In genomic region chr6:56789879-56790278, GRCh38 we compare ENCODE assay signal across 23 cellular contexts.
A peak's percentile ranks its signal among the peaks of the same experiment; 100 is the strongest.
DNase-seq lines count a peak whose midpoint lies in the region; ATAC-seq, FAIRE-seq and TF ChIP-seq lines count a peak whose summit lies in the region.
"Had no signal": no experiment of that assay in that cellular context is flagged by ENCODE, and none has a peak within 500 bp of the region (broad histone marks: within the 10 kb centered on the region; RNA-seq: fewer than 3 reads in every experiment).

No MANE protein-coding gene starts in this region.

- TF ChIP-seq CTCF in MCF 10A (IDR thresholded peaks at IDR 0.05; ENCODE audit: unreplicated experiment) (no peak), breast epithelium (IDR thresholded peaks at IDR 0.05) (no peak), mammary epithelial cell (conservative IDR thresholded peaks at IDR 0.05 in 1 of 2, IDR thresholded peaks at IDR 0.05 in 1 of 2; ENCODE audit: extremely low read depth in 1 of 2, insufficient read depth in 1 of 2, low read depth in 1 of 2, low read length in 2 of 2) (no peak), keratinocyte (optimal IDR thresholded peaks at IDR 0.05 in 1 of 3, IDR thresholded peaks at IDR 0.05 in 1 of 3, conservative IDR thresholded peaks at IDR 0.05 in 1 of 3; ENCODE audit: extremely low read depth in 1 of 3, insufficient read depth in 2 of 3, low read length in 3 of 3) (no peak), upper lobe of right lung (IDR thresholded peaks at IDR 0.05) (no peak)

- ATAC-seq in upper lobe of right lung, result no peak
- ATAC-seq in T-cell (replicated peaks in 1 of 4), result no peak
- ATAC-seq: Right ventricle myocardium inferior had no signal

- intact Hi-C loops in MCF 10A (cut with micrococcal nuclease), result no loop called here
- intact Hi-C loops in breast epithelium (cut with DNase I; ENCODE audit: low total_unique reads), result no loop called here
- intact Hi-C loops in mammary epithelial cell (cut with micrococcal nuclease), result no loop called here
- intact Hi-C loops in upper lobe of right lung (cut with DNase I), result no loop called here

- TF ChIP-seq POLR2A in breast epithelium (IDR thresholded peaks at IDR 0.05), result no peak

- no peaks in the 10 kb centered on the region for H3K36me3 Mint-ChIP-seq in MCF 10A (ENCODE audit: insufficient read depth, unreplicated experiment)
- H3K36me3 Mint-ChIP-seq in T-cell, result no peaks in the 10 kb centered on the region
- H3K36me3 Mint-ChIP-seq: CD4-positive, alpha-beta memory T cell had no signal

- H3K9ac ChIP-seq in mammary epithelial cell (ENCODE audit: insufficient read depth, low read length), result peak overlapping the region; percentile 12
- H3K9ac ChIP-seq in keratinocyte (ENCODE audit: control insufficient read depth, extremely low read depth, insufficient read depth, low read length), result peak overlapping the region; percentile 19
- no peak overlapping the region for H3K9ac ChIP-seq in subcutaneous abdominal adipose tissue (ENCODE audit: low read length in 5 of 5)

- BruUV-seq in MCF 10A (replicated peaks; lab: Mats Ljungman, UMichigan) (no TSS peak), mammary epithelial cell (replicated peaks; lab: Mats Ljungman, UMichigan) (no TSS peak)

- H4K20me1 ChIP-seq in mammary epithelial cell (ENCODE audit: insufficient read depth, low read length) (no peaks in the 10 kb centered on the region), keratinocyte (ENCODE audit: control insufficient read depth, extremely low read depth, insufficient read depth, low read length) (no peaks in the 10 kb centered on the region)

- H3K27ac ChIP-seq in breast epithelium (no peak overlapping the region), mammary epithelial cell (ENCODE audit: insufficient read depth, low read depth, low read length) (peak overlapping the region; percentile 69), keratinocyte (ENCODE audit: control insufficient read depth, insufficient read depth, low read length) (peak overlapping the region; percentile 63), subcutaneous abdominal adipose tissue (ENCODE audit: low read depth, low read length) (peak overlapping the region; percentile 12), upper lobe of right lung (no peak overlapping the region)
- H3K27ac ChIP-seq: 22Rv1, PC-9 had no signal

- H3K27me3 ChIP-seq in breast epithelium (no peaks in the 10 kb centered on the region), mammary epithelial cell (ENCODE audit: insufficient read depth, low read length) (no peaks in the 10 kb centered on the region), keratinocyte (ENCODE audit: control insufficient read depth, extremely low read depth, insufficient read depth, low read length) (no peaks in the 10 kb centered on the region), subcutaneous abdominal adipose tissue (ENCODE audit: control insufficient read depth in 5 of 5, insufficient read depth in 4 of 5, low read length in 5 of 5) (no peaks in the 10 kb centered on the region), upper lobe of right lung (no peaks in the 10 kb centered on the region)

- H3K4me3 ChIP-seq in breast epithelium, result no peak overlapping the region
- no peak overlapping the region for H3K4me3 ChIP-seq in mammary epithelial cell (replicated peaks in 1 of 3; ENCODE audit: insufficient read depth in 1 of 3, low read depth in 2 of 3, low read length in 3 of 3)
- no peak overlapping the region for H3K4me3 ChIP-seq in keratinocyte (ENCODE audit: control insufficient read depth in 2 of 3, extremely low read depth in 1 of 3, insufficient read depth in 2 of 3, low read depth in 1 of 3, low read length in 3 of 3)
- H3K4me3 ChIP-seq in subcutaneous abdominal adipose tissue (ENCODE audit: low read depth in 1 of 5, low read length in 5 of 5), result no peak overlapping the region
- H3K4me3 ChIP-seq in upper lobe of right lung, result no peak overlapping the region
- H3K4me3 ChIP-seq: PC-9 had no signal

- dilution Hi-C loops in mammary epithelial cell (cut with HindIII; ENCODE audit: low sequenced_read_pairs) (no loop called here), keratinocyte (cut with MboI; ENCODE audit: extremely low pct_ligation_motif_present, low sequenced_read_pairs) (no loop called here)

- H3K4me1 ChIP-seq in breast epithelium (no peaks in the 10 kb centered on the region), mammary epithelial cell (ENCODE audit: insufficient read depth, low read length) (peaks cover 28% of the 10 kb centered on the region), keratinocyte (ENCODE audit: control insufficient read depth, extremely low read depth, insufficient read depth, low read length) (peaks cover 20% of the 10 kb centered on the region), subcutaneous abdominal adipose tissue (ENCODE audit: control insufficient read depth in 5 of 5, insufficient read depth in 5 of 5, low read length in 5 of 5) (peaks cover 0 to 35% (median 18%) of the 10 kb centered on the region in 5 donors), upper lobe of right lung (peaks cover 5% of the 10 kb centered on the region)

- in situ Hi-C loops in mammary epithelial cell (cut with MboI; ENCODE audit: low sequenced_read_pairs in 2 of 2), result no loop called here

- no peak overlapping the region for H2AFZ ChIP-seq in mammary epithelial cell (ENCODE audit: low read depth, low read length)
- H2AFZ ChIP-seq in keratinocyte (ENCODE audit: control insufficient read depth, low read length), result peak overlapping the region; percentile 27
- H2AFZ ChIP-seq: PC-9 had no signal

- DNase-seq in MCF 10A (ENCODE audit: unreplicated experiment) (no peak), breast epithelium (ENCODE audit: low spot score in 2 of 2) (no peak), mammary epithelial cell (peak; percentile 94), keratinocyte (ENCODE audit: low read depth, low spot score) (no peak), upper lobe of right lung (no peak), T-cell (no peak), mesenteric fat pad (ENCODE audit: low spot score) (no peak)
- DNase-seq: CD4-positive, alpha-beta memory T cell; DND-41; GF-D8; H7; IMR-90; Kasumi-1; NCI-H1105 treated with DMSO at 0.1 percent for 48 hours; NCI-H1694 treated with DMSO at 0.1 percent for 48 hours; NCI-H2107; NCI-H2227 treated with DMSO at 0.1 percent for 48 hours; NCI-H524 treated with DMSO at 0.1 percent for 48 hours; NK-92 treated with Interleukin-12 subunit alpha and Interleukin-12 subunit beta, amount 100 ng/mL, for 24 hours; PC-9 had no signal

- H3K79me2 ChIP-seq in mammary epithelial cell (ENCODE audit: insufficient read depth, low read length), result peaks cover 28% of the 10 kb centered on the region
- no peaks in the 10 kb centered on the region for H3K79me2 ChIP-seq in keratinocyte (ENCODE audit: control insufficient read depth, insufficient read depth, low read length)

- no peak overlapping the region for H3K4me3 Mint-ChIP-seq in MCF 10A (ENCODE audit: unreplicated experiment)
- H3K4me3 Mint-ChIP-seq in T-cell, result no peak overlapping the region
- H3K4me3 Mint-ChIP-seq: CD4-positive, alpha-beta memory T cell had no signal

- H3K27me3 Mint-ChIP-seq in MCF 10A (ENCODE audit: insufficient read depth, unreplicated experiment) (no peaks in the 10 kb centered on the region), T-cell (peaks cover 9 to 11% of the 10 kb centered on the region in 2 donors)

- no peaks in the 10 kb centered on the region for H3K36me3 ChIP-seq in breast epithelium
- no peaks in the 10 kb centered on the region for H3K36me3 ChIP-seq in mammary epithelial cell (ENCODE audit: insufficient read depth, low read length)
- H3K36me3 ChIP-seq in keratinocyte (ENCODE audit: control insufficient read depth in 2 of 2, extremely low read depth in 1 of 2, insufficient read depth in 2 of 2, low read length in 2 of 2), result no peaks in the 10 kb centered on the region
- H3K36me3 ChIP-seq in subcutaneous abdominal adipose tissue (ENCODE audit: control insufficient read depth in 5 of 5, insufficient read depth in 5 of 5, low read length in 5 of 5), result no peaks in the 10 kb centered on the region
- H3K36me3 ChIP-seq in upper lobe of right lung, result no peaks in the 10 kb centered on the region

- CTCF ChIA-PET in MCF 10A (lab: Yijun Ruan, JAX) (interaction anchor here (1.0 kb wide), 2 partner anchors 58 to 81 kb away, joined by 3 to 4 read pairs; no protein-coding TSS in a partner anchor), mammary epithelial cell (lab: Charles Lee; ENCODE audit: low non-redundant PET) (interaction anchor here (0.5 to 0.7 kb wide), 3 partner anchors 45 to 91 kb away, joined by 3 to 6 read pairs (median 3); no protein-coding TSS in a partner anchor), T-cell (lab: Charles Lee) (no interaction called here)

- POLR2A ChIA-PET in MCF 10A (lab: Yijun Ruan, JAX), result interaction anchor here (1.1 kb wide), 1 partner anchor 15 kb away, joined by 6 read pairs; no protein-coding TSS in a partner anchor
- POLR2A ChIA-PET in T-cell (lab: Charles Lee), result no interaction called here

- peak overlapping the region; percentile 59 for H3K4me2 ChIP-seq in mammary epithelial cell (ENCODE audit: insufficient read depth, low read depth, low read length)
- H3K4me2 ChIP-seq in keratinocyte (ENCODE audit: control insufficient read depth, extremely low read depth, insufficient read depth, low read depth, low read length), result no peak overlapping the region
- H3K4me2 ChIP-seq: PC-9 had no signal

- peaks cover 6% of the 10 kb centered on the region for H3K9me3 Mint-ChIP-seq in MCF 10A (ENCODE audit: unreplicated experiment)
- H3K9me3 Mint-ChIP-seq in T-cell, result peaks cover 0 to 4% (median 4%) of the 10 kb centered on the region in 3 donors

- 50% methylated on average over 2 of the region's 2 CpGs for WGBS in mammary epithelial cell (ENCODE audit: low coverage, missing lambda C conversion rate)

- peak; percentile 52 for FAIRE-seq in keratinocyte (lab: Jason Lieb, UNC)

- H3K9me1 ChIP-seq in keratinocyte (ENCODE audit: control insufficient read depth, extremely low read depth, insufficient read depth, low read length), result no peaks in the 10 kb centered on the region

- peak overlapping the region; percentile 86 for H3K27ac Mint-ChIP-seq in MCF 10A (ENCODE audit: low read depth, unreplicated experiment)
- no peak overlapping the region for H3K27ac Mint-ChIP-seq in T-cell
- H3K27ac Mint-ChIP-seq: CD4-positive, alpha-beta memory T cell had no signal

- H3K9me3 ChIP-seq in breast epithelium (no peaks in the 10 kb centered on the region), mammary epithelial cell (replicated peaks; ENCODE audit: insufficient read depth, low read length) (no peaks in the 10 kb centered on the region), keratinocyte (ENCODE audit: control insufficient read depth, low read depth, low read length) (no peaks in the 10 kb centered on the region), subcutaneous abdominal adipose tissue (ENCODE audit: control insufficient read depth in 5 of 5, low read length in 5 of 5) (no peaks in the 10 kb centered on the region), upper lobe of right lung (no peaks in the 10 kb centered on the region)

- H3K4me1 Mint-ChIP-seq in MCF 10A (ENCODE audit: insufficient read depth, unreplicated experiment), result peaks cover 22% of the 10 kb centered on the region
- no peaks in the 10 kb centered on the region for H3K4me1 Mint-ChIP-seq in T-cell
- H3K4me1 Mint-ChIP-seq: CD4-positive, alpha-beta memory T cell had no signal

Comparison
In these comparisons a context has a peak if more than half of its experiments do, and no peak if none do; other contexts are left out.
1. H3K27ac ChIP-seq: peak in mammary epithelial cell (single experiment), keratinocyte (single experiment) and subcutaneous abdominal adipose tissue (single experiment); none in breast epithelium (0 of 2) and upper lobe of right lung (single experiment).
2. H3K9ac ChIP-seq: peak in mammary epithelial cell (single experiment) and keratinocyte (single experiment); none in subcutaneous abdominal adipose tissue (0 of 5).
3. CTCF ChIA-PET loops: an anchor here in MCF 10A (1.0 kb wide) and mammary epithelial cell (0.5 to 0.7 kb wide); none called in T-cell.